ENCODE assay signal across 9 cellular contexts in the genomic region with DNA sequence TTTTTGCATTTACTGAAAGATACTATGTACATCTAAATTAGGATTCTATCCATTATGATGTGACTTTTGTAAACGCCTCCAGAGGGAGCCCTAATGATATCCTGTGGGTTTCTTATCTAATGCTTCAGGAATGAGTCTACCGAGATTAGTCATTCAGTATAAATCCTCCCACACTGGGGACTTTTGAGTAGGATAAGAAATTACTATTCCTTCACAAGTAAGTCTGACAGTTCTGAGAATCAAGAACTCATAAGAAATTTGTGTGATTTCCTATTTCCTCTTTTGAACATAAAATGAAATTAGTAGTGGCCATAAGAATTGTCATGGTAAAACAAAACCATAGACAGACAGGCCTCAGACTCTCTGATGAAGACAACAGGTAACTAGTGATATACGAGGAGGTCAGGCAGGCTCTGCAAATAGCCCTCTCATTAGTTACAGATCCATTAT. TPM values are rescaled to one million over a fixed set of nuclear protein-coding genes. Genes with fewer than 3 reads are reported as not detected.
A peak's percentile ranks its signal among the peaks of the same experiment; 100 is the strongest.
DNase-seq lines count a peak whose midpoint lies in the region; ATAC-seq and TF ChIP-seq lines count a peak whose summit lies in the region.
"Had no signal": no experiment of that assay in that cellular context is flagged by ENCODE, and none has a peak within 500 bp of the region (broad histone marks: within the 10 kb centered on the region; RNA-seq: fewer than 3 reads in every experiment).

No MANE protein-coding gene starts in this region.

- peak; percentile 45 for TF ChIP-seq CTCF in Calu3 (IDR thresholded peaks at IDR 0.05; ENCODE audit: unreplicated experiment)
- TF ChIP-seq CTCF in chondrocyte (IDR thresholded peaks at IDR 0.05) = peak; percentile 73

- H3K4me3 Mint-ChIP-seq in Calu3 (ENCODE audit: low read depth, unreplicated experiment) = no peak overlapping the region
- no peak overlapping the region for H3K4me3 Mint-ChIP-seq in chondrocyte (ENCODE audit: unreplicated experiment)
- no peak overlapping the region for H3K4me3 Mint-ChIP-seq in activated T-helper 2 cell treated with anti-CD3 and anti-CD28 coated beads, Interferon-gamma antibody, Interleukin-2, Interleukin-4, amounts not matched to agents 10 μg/mL and 5 μg/mL and 100 μg/mL, durations not matched to agents 14 hours and 24 hours and 36 hours (ENCODE audit: low read depth)

- intact Hi-C loops in Calu3 (cut with micrococcal nuclease; ENCODE audit: unreplicated experiment) = loop anchor here (1.0 to 10.0 kb wide), 6 partner anchors 78 to 680 kb away; no protein-coding TSS in a partner anchor
- intact Hi-C loops in activated T-helper 2 cell treated with anti-CD3 and anti-CD28 coated beads, Interferon-gamma antibody, Interleukin-2, Interleukin-4, amounts not matched to agents 10 μg/mL and 5 μg/mL and 100 μg/mL, durations not matched to agents 14 hours and 24 hours and 36 hours (cut with micrococcal nuclease) = loop anchor here (1.0 kb wide), 1 partner anchor 159 kb away; no protein-coding TSS in a partner anchor

- H3K27me3 Mint-ChIP-seq in Calu3 (ENCODE audit: unreplicated experiment) (peaks cover 13% of the 10 kb centered on the region), chondrocyte (ENCODE audit: low read depth) (peaks cover 3% of the 10 kb centered on the region)
- no peaks in the 10 kb centered on the region for H3K27me3 Mint-ChIP-seq in activated T-helper 2 cell treated with anti-CD3 and anti-CD28 coated beads, Interferon-gamma antibody, Interleukin-2, Interleukin-4, amounts not matched to agents 10 μg/mL and 5 μg/mL and 100 μg/mL, durations not matched to agents 14 hours and 24 hours and 36 hours (ENCODE audit: low read depth)

- BruUV-seq in Calu3 (replicated peaks; lab: Mats Ljungman, UMichigan) = no TSS peak

- peak; percentile 63 for ATAC-seq in GM21529 (IDR thresholded peaks at IDR 0.05; ENCODE audit: unreplicated experiment)

- H3K36me3 Mint-ChIP-seq in Calu3 (ENCODE audit: insufficient read depth, unreplicated experiment) (no peaks in the 10 kb centered on the region), chondrocyte (ENCODE audit: low read depth) (no peaks in the 10 kb centered on the region)
- H3K36me3 Mint-ChIP-seq in activated T-helper 2 cell treated with anti-CD3 and anti-CD28 coated beads, Interferon-gamma antibody, Interleukin-2, Interleukin-4, amounts not matched to agents 10 μg/mL and 5 μg/mL and 100 μg/mL, durations not matched to agents 14 hours and 24 hours and 36 hours (ENCODE audit: low read depth) = no peaks in the 10 kb centered on the region

- H3K9me3 Mint-ChIP-seq in Calu3 (ENCODE audit: low read depth, unreplicated experiment) (no peaks in the 10 kb centered on the region), chondrocyte (ENCODE audit: low read depth) (no peaks in the 10 kb centered on the region)
- peaks cover 13% of the 10 kb centered on the region for H3K9me3 Mint-ChIP-seq in activated T-helper 2 cell treated with anti-CD3 and anti-CD28 coated beads, Interferon-gamma antibody, Interleukin-2, Interleukin-4, amounts not matched to agents 10 μg/mL and 5 μg/mL and 100 μg/mL, durations not matched to agents 14 hours and 24 hours and 36 hours

- CTCF ChIA-PET in Calu3 (lab: Charles Lee) = interaction anchor here (0.7 kb wide), 1 partner anchor 625 kb away, joined by 5 read pairs; no protein-coding TSS in a partner anchor

- H3K27ac Mint-ChIP-seq in Calu3 (ENCODE audit: unreplicated experiment) (no peak overlapping the region), chondrocyte (ENCODE audit: unreplicated experiment) (no peak overlapping the region)
- H3K27ac Mint-ChIP-seq in activated T-helper 2 cell treated with anti-CD3 and anti-CD28 coated beads, Interferon-gamma antibody, Interleukin-2, Interleukin-4, amounts not matched to agents 10 μg/mL and 5 μg/mL and 100 μg/mL, durations not matched to agents 14 hours and 24 hours and 36 hours = no peak overlapping the region

- H3K4me1 Mint-ChIP-seq in Calu3 (ENCODE audit: low read depth, unreplicated experiment) (no peaks in the 10 kb centered on the region), chondrocyte (ENCODE audit: low read depth) (peaks cover 3% of the 10 kb centered on the region)
- peaks cover 2% of the 10 kb centered on the region for H3K4me1 Mint-ChIP-seq in activated T-helper 2 cell treated with anti-CD3 and anti-CD28 coated beads, Interferon-gamma antibody, Interleukin-2, Interleukin-4, amounts not matched to agents 10 μg/mL and 5 μg/mL and 100 μg/mL, durations not matched to agents 14 hours and 24 hours and 36 hours (ENCODE audit: low read depth)

- peak; percentile 51 for DNase-seq in Calu3
- DNase-seq in NCI-H128 (lab: John Stamatoyannopoulos, UW; ENCODE audit: unreplicated experiment) = peak; percentile 3
- no peak for DNase-seq in chondrocyte (ENCODE audit: low spot score)
- DNase-seq in myocyte (ENCODE audit: low read depth) = peak; percentile 22
- DNase-seq in activated CD4-positive, alpha-beta T cell treated with anti-CD3 and anti-CD28 coated beads for 4 hours = no peak
- DNase-seq in activated T-helper 2 cell treated with anti-CD3 and anti-CD28 coated beads, Interferon-gamma antibody, Interleukin-2, Interleukin-4, amounts not matched to agents 10 μg/mL and 5 μg/mL and 100 μg/mL, durations not matched to agents 14 hours and 24 hours and 36 hours (ENCODE audit: low spot score) = no peak
- DNase-seq in COLO668 (lab: John Stamatoyannopoulos, UW; ENCODE audit: unreplicated experiment) = no peak
- DNase-seq: left cardiac atrium had no signal

RNA-seq across cellular contexts. Expression of gene OR5M1, which starts 10.0 kb away (rescaled TPM):
- not detected in 2 replicates for total RNA-seq in Calu3 (2022)
- not detected in 3 replicates for total RNA-seq in chondrocyte
- total RNA-seq in myocyte = not detected in 2 replicates
- polyA plus RNA-seq in myocyte (2012) = not detected
- total RNA-seq in activated T-helper 2 cell treated with anti-CD3 and anti-CD28 coated beads, Interferon-gamma antibody, Interleukin-2, Interleukin-4, amounts not matched to agents 10 μg/mL and 5 μg/mL and 100 μg/mL, durations not matched to agents 14 hours and 24 hours and 36 hours = not detected in 2 replicates
- total RNA-seq: left cardiac atrium had no signal

RNA-seq across cellular contexts. Expression of gene OR5AP2, which starts 17.6 kb away (rescaled TPM):
- total RNA-seq in Calu3 (2022) (not detected in 2 replicates), chondrocyte (not detected in 3 replicates), myocyte (not detected in 2 replicates)
- not detected for polyA plus RNA-seq in myocyte (2012)
- total RNA-seq in activated T-helper 2 cell treated with anti-CD3 and anti-CD28 coated beads, Interferon-gamma antibody, Interleukin-2, Interleukin-4, amounts not matched to agents 10 μg/mL and 5 μg/mL and 100 μg/mL, durations not matched to agents 14 hours and 24 hours and 36 hours = not detected in 2 replicates
- total RNA-seq: left cardiac atrium had no signal

RNA-seq across cellular contexts. Expression of gene OR5AR1, which starts 38.8 kb away (rescaled TPM):
- total RNA-seq in Calu3 (2022) = not detected in 2 replicates
- not detected in 3 replicates for total RNA-seq in chondrocyte
- total RNA-seq in myocyte = not detected in 2 replicates
- not detected for polyA plus RNA-seq in myocyte (2012)
- not detected in 2 replicates for total RNA-seq in activated T-helper 2 cell treated with anti-CD3 and anti-CD28 coated beads, Interferon-gamma antibody, Interleukin-2, Interleukin-4, amounts not matched to agents 10 μg/mL and 5 μg/mL and 100 μg/mL, durations not matched to agents 14 hours and 24 hours and 36 hours
- total RNA-seq: left cardiac atrium had no signal

RNA-seq across cellular contexts. Expression of gene OR5M10, which starts 47.2 kb away (rescaled TPM):
- total RNA-seq in Calu3 (2022) (not detected in 2 replicates), chondrocyte (not detected in 3 replicates), myocyte (not detected in 2 replicates)
- polyA plus RNA-seq in myocyte (2012) = not detected
- not detected in 2 replicates for total RNA-seq in activated T-helper 2 cell treated with anti-CD3 and anti-CD28 coated beads, Interferon-gamma antibody, Interleukin-2, Interleukin-4, amounts not matched to agents 10 μg/mL and 5 μg/mL and 100 μg/mL, durations not matched to agents 14 hours and 24 hours and 36 hours
- total RNA-seq: left cardiac atrium had no signal

Comparison
In these comparisons a context has a peak if more than half of its experiments do, and no peak if none do; other contexts are left out.
1. DNase-seq: peak in Calu3 (single experiment), NCI-H128 (single experiment) and myocyte (single experiment); none in chondrocyte (single experiment), activated CD4-positive, alpha-beta T cell treated with anti-CD3 and anti-CD28 coated beads for 4 hours (0 of 2), activated T-helper 2 cell treated with anti-CD3 and anti-CD28 coated beads, Interferon-gamma antibody, Interleukin-2, Interleukin-4, amounts not matched to agents 10 μg/mL and 5 μg/mL and 100 μg/mL, durations not matched to agents 14 hours and 24 hours and 36 hours (single experiment) and COLO668 (single experiment).